10 cellular contexts compared by ENCODE assay signal in genomic region chr12:109739747-109740693, GRCh38. TPM values are rescaled to one million over a fixed set of nuclear protein-coding genes. Genes with fewer than 3 reads are reported as not detected.
A peak's percentile ranks its signal among the peaks of the same experiment; 100 is the strongest.
DNase-seq lines count a peak whose midpoint lies in the region; ATAC-seq, FAIRE-seq and TF ChIP-seq lines count a peak whose summit lies in the region.
"Had no signal": no experiment of that assay in that cellular context is flagged by ENCODE, and none has a peak within 500 bp of the region (broad histone marks: within the 10 kb centered on the region; RNA-seq: fewer than 3 reads in every experiment).

No MANE protein-coding gene starts in this region.

- CTCF ChIA-PET in AG04449 (lab: Yijun Ruan, JAX) (interaction anchor here (1.2 kb wide), 1 partner anchor 142 kb away, joined by 4 read pairs; no protein-coding TSS in a partner anchor), RWPE1 (lab: Yijun Ruan, JAX) (interaction anchor here (0.6 to 1.0 kb wide), 2 partner anchors 20 to 142 kb away, joined by 3 read pairs; no protein-coding TSS in a partner anchor)

- H3K36me3 ChIP-seq in kidney (ENCODE audit: control insufficient read depth in 1 of 2, insufficient read depth in 2 of 2, low read length in 2 of 2): no peaks in the 10 kb centered on the region

- H3K4me3 ChIP-seq in AG04449 (ENCODE audit: low read depth, low read length): no peak overlapping the region
- H3K4me3 ChIP-seq in GM12865 (ENCODE audit: low read depth, low read length): no peak overlapping the region
- H3K4me3 ChIP-seq in kidney (ENCODE audit: low read length in 2 of 2): no peak overlapping the region

- intact Hi-C loops in kidney (cut with DNase I): no loop called here

- ATAC-seq in GM19463 (IDR thresholded peaks at IDR 0.05; ENCODE audit: unreplicated experiment) (no peak), HG02884 (IDR thresholded peaks at IDR 0.05; ENCODE audit: unreplicated experiment) (no peak)

- H3K9ac ChIP-seq in kidney (ENCODE audit: low read length in 2 of 2): no peak overlapping the region

- H3K9me3 ChIP-seq in kidney (ENCODE audit: control insufficient read depth in 1 of 2, low read length in 2 of 2): no peaks in the 10 kb centered on the region

- TF ChIP-seq CTCF in AG04449 (IDR thresholded peaks at IDR 0.05; ENCODE audit: insufficient read depth, low read length, missing control alignments): peak; percentile 19
- TF ChIP-seq CTCF in GM12865 (IDR thresholded peaks at IDR 0.05; ENCODE audit: insufficient read depth, low read depth, low read length, missing control alignments): peak; percentile 23
- no peak for TF ChIP-seq CTCF in VCaP (conservative IDR thresholded peaks at IDR 0.05)
- TF ChIP-seq CTCF in kidney (IDR thresholded peaks at IDR 0.05; ENCODE audit: borderline replicate concordance, extremely low read depth, insufficient read depth): no peak
- no peak for TF ChIP-seq CTCF in RWPE1 (conservative IDR thresholded peaks at IDR 0.05; ENCODE audit: low read depth)

- FAIRE-seq in kidney (lab: Jason Lieb, UNC): no peak
- FAIRE-seq: frontal cortex had no signal

- peaks cover 60 to 70% of the 10 kb centered on the region in 2 donors for H3K4me1 ChIP-seq in kidney (ENCODE audit: control insufficient read depth in 1 of 2, insufficient read depth in 1 of 2, low read depth in 1 of 2, low read length in 2 of 2)

- H3K27ac ChIP-seq in VCaP (peak overlapping the region; percentile 95; the same call in 1 of the 2 replicates), kidney (ENCODE audit: low read depth in 2 of 2, low read length in 2 of 2) (no peak overlapping the region), RWPE1 (no peak overlapping the region)

- no peak for DNase-seq in AG04449 (ENCODE audit: low read depth, low spot score)
- DNase-seq in GM12865 (ENCODE audit: low read depth): no peak
- peak; percentile 35 for DNase-seq in kidney
- no peak for DNase-seq in RWPE1 (ENCODE audit: low spot score)
- no peak for DNase-seq in amygdala (lab: John Stamatoyannopoulos, UW)
- DNase-seq: GDM1 had no signal

- POLR2A ChIA-PET in AG04449 (lab: Yijun Ruan, JAX): no interaction called here
- POLR2A ChIA-PET in RWPE1 (lab: Yijun Ruan, JAX; ENCODE audit: low non-redundant PET): no interaction called here

RNA-seq across cellular contexts. Expression of gene FAM222A, which starts 26.4 kb away (rescaled TPM):
- 3.7 TPM for total RNA-seq in kidney
- polyA plus RNA-seq in kidney (ENCODE audit: insufficient read depth, low read depth, low replicate concordance): 12.5 TPM

Comparison
In these comparisons a context has a peak if more than half of its experiments do, and no peak if none do; other contexts are left out.
1. CTCF ChIP-seq: peak in AG04449 (single experiment) and GM12865 (single experiment); none in VCaP (single experiment), kidney (single experiment) and RWPE1 (single experiment).